ENCODE assay signal across 1 cellular context in genomic region chr18:12766986-12767433, GRCh38.
TF ChIP-seq lines count a peak whose summit lies in the region.

No MANE protein-coding gene starts in this region.

TF ChIP-seq in K562, 482 proteins besides CTCF, POLR2A, EP300 and RAD21 (continued from another document and continues in another):
- TF ChIP-seq KLF6 (CRISPR knock-in tag; IDR thresholded peaks at IDR 0.05; ENCODE audit: borderline replicate concordance) (no peak), ZC3H4 (CRISPR knock-in tag; IDR thresholded peaks at IDR 0.05; ENCODE audit: borderline replicate concordance) (no peak), ESRRA (IDR thresholded peaks at IDR 0.05; ENCODE audit: borderline replicate concordance, low read depth) (peak; percentile 94), MYNN (IDR thresholded peaks at IDR 0.05) (no peak), MYNN (CRISPR knock-in tag; IDR thresholded peaks at IDR 0.05) (no peak), MGA (IDR thresholded peaks at IDR 0.05) (peak; percentile 76), RAD51 (IDR thresholded peaks at IDR 0.05; ENCODE audit: borderline replicate concordance, low read depth) (peak; percentile 68), ZNF740 (CRISPR knock-in tag; IDR thresholded peaks at IDR 0.05) (no peak), ZNF740 (tag; IDR thresholded peaks at IDR 0.05) (no peak), L3MBTL2 (IDR thresholded peaks at IDR 0.05) (peak; percentile 87), USF2 (CRISPR knock-in tag; IDR thresholded peaks at IDR 0.05) (peak; percentile 59), PTTG1 (tag; IDR thresholded peaks at IDR 0.05; ENCODE audit: low read depth) (no peak), MCM3 (IDR thresholded peaks at IDR 0.05) (no peak), FOXP4 (CRISPR knock-in tag; IDR thresholded peaks at IDR 0.05; ENCODE audit: borderline replicate concordance) (no peak), ATF7 (IDR thresholded peaks at IDR 0.05) (no peak), PCBP2 (IDR thresholded peaks at IDR 0.05; ENCODE audit: low read depth, low read length, poor library complexity, severe bottlenecking) (no peak), USF1 (CRISPR knock-in tag; IDR thresholded peaks at IDR 0.05) (peak; percentile 49), KLF13 (tag; IDR thresholded peaks at IDR 0.05; ENCODE audit: borderline replicate concordance, low read depth) (0 out of 2 replicates have a peak, but pooled peaks have one; percentile 21), FUS (optimal IDR thresholded peaks at IDR 0.05; ENCODE audit: low read depth, low read length) (no peak), ZNF764 (CRISPR knock-in tag; IDR thresholded peaks at IDR 0.05; ENCODE audit: low read depth) (peak; percentile 89), HDGF (IDR thresholded peaks at IDR 0.05) (peak; percentile 51; the same call in 1 of the 2 replicates), ATF1 (CRISPR knock-in tag; IDR thresholded peaks at IDR 0.05) (no peak), ATF1 (tag; IDR thresholded peaks at IDR 0.05) (0 out of 2 replicates have a peak, but pooled peaks have one; percentile 22), NR2C2 (CRISPR knock-in tag; IDR thresholded peaks at IDR 0.05) (no peak), NR2C2 (tag; IDR thresholded peaks at IDR 0.05) (peak; percentile 85), NR2C1 (IDR thresholded peaks at IDR 0.05) (peak; percentile 72), NR2C1 (tag; IDR thresholded peaks at IDR 0.05) (peak; percentile 84), ZFX (CRISPR knock-in tag; IDR thresholded peaks at IDR 0.05) (no peak), ID3 (CRISPR knock-in tag; IDR thresholded peaks at IDR 0.05) (no peak), ID3 (tag; IDR thresholded peaks at IDR 0.05) (peak; percentile 95), JUND (IDR thresholded peaks at IDR 0.05; ENCODE audit: borderline replicate concordance, low read depth, low read length) (no peak), JUND (tag; IDR thresholded peaks at IDR 0.05; ENCODE audit: borderline replicate concordance, low read depth, low read length) (peak; percentile 14; the same call in 1 of the 3 replicates), ELF2 (CRISPR knock-in tag; IDR thresholded peaks at IDR 0.05) (no peak), E2F6 (IDR thresholded peaks at IDR 0.05; ENCODE audit: borderline replicate concordance in 1 of 2, extremely low read depth in 1 of 2, insufficient read depth in 1 of 2, insufficient read length in 1 of 2, low read depth in 1 of 2, low read length in 1 of 2, poor library complexity in 1 of 2, severe bottlenecking in 1 of 2) (peak; percentile 31 to 36), ZFP36 (IDR thresholded peaks at IDR 0.05; ENCODE audit: low read depth, low read length, partially characterized antibody) (no peak), RCOR1 (IDR thresholded peaks at IDR 0.05; ENCODE audit: borderline replicate concordance in 1 of 2, low read depth in 2 of 2, low read length in 2 of 2) (0 out of 4 replicates have a peak, but pooled peaks of 1 of the 2 experiments have one; percentile 34), ZKSCAN1 (IDR thresholded peaks at IDR 0.05; ENCODE audit: low read depth, low read length) (no peak), CTBP1 (IDR thresholded peaks at IDR 0.05; ENCODE audit: borderline replicate concordance) (peak; percentile 58; the same call in 1 of the 2 replicates), ZBED1 (IDR thresholded peaks at IDR 0.05) (no peak), E2F3 (CRISPR knock-in tag; IDR thresholded peaks at IDR 0.05) (no peak), DNMT1 (IDR thresholded peaks at IDR 0.05) (no peak), TOE1 (IDR thresholded peaks at IDR 0.05; ENCODE audit: borderline replicate concordance) (peak; percentile 51; the same call in 1 of the 2 replicates), TOE1 (CRISPR knock-in tag; IDR thresholded peaks at IDR 0.05; ENCODE audit: borderline replicate concordance, low read depth) (no peak), ZNF76 (CRISPR knock-in tag; IDR thresholded peaks at IDR 0.05; ENCODE audit: borderline replicate concordance) (no peak), AFF1 (IDR thresholded peaks at IDR 0.05; ENCODE audit: low read depth in 1 of 2, partially characterized antibody in 2 of 2) (no peak)
